Comparison of ENCODE assay signal across 11 cellular contexts in the genomic region with DNA sequence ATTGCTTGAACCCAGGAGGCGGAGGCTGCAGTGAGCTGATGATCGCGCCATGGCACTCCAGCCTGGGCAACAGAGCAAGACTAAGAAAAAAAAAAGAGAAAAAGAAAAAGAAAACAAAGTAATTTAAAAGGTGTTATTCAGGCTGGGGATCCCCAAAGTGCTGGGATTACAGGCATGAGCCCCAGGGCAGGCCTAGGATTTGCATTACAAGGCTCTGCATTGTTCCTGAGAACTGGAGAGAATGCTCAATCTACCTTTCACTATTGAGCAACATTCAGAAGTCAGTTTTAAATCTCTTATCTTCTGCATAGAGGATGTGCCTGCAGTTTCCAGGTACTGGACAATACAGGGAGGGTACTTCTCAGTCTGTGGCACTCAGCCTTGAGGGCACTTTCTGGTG. TPM values are rescaled to one million over a fixed set of nuclear protein-coding genes. Genes with fewer than 3 reads are reported as not detected.
DNase-seq lines count a peak whose midpoint lies in the region; ATAC-seq, FAIRE-seq and TF ChIP-seq lines count a peak whose summit lies in the region.
"Not testable (repeated sequence)": the region's sequence is repeated elsewhere in the genome, so short reads cannot be mapped to it uniquely, and the experiment has no call there.
"Had no signal": no experiment of that assay in that cellular context is flagged by ENCODE, and none has a peak within 500 bp of the region (broad histone marks: within the 10 kb centered on the region; RNA-seq: fewer than 3 reads in every experiment).

No MANE protein-coding gene starts in this region.

- not testable (repeated sequence) for H4K5ac ChIP-seq in H1 (ENCODE audit: insufficient read length, low read depth, low read length)

- TF ChIP-seq POLR2A in H1 (IDR thresholded peaks at IDR 0.05; ENCODE audit: control extremely low read depth in 1 of 2, low read depth in 2 of 2, low read length in 2 of 2); HepG2 (IDR thresholded peaks at IDR 0.05; ENCODE audit: insufficient read depth in 1 of 2, low read depth in 2 of 2, low read length in 2 of 2): not testable (repeated sequence)

- not testable (repeated sequence) for H3K9me2 ChIP-seq in GM23338 (ENCODE audit: insufficient read depth)

- H3K23ac ChIP-seq in H1 (ENCODE audit: insufficient read length): not testable (repeated sequence)

- H3K36me3 Mint-ChIP-seq in GM23338 (ENCODE audit: low read depth): not testable (repeated sequence)

- H3K56ac ChIP-seq in H1 (replicated peaks; ENCODE audit: insufficient read length, low read depth, low read length): not testable (repeated sequence)

- in situ Hi-C loops in HepG2 (cut with HindIII; ENCODE audit: extremely low pct_ligation_motif_present, low pct_unique_long_range_greater_than_20kb): not testable (repeated sequence)

- H3K27me3 ChIP-seq in GM23338 (ENCODE audit: insufficient read depth); HUES6 (ENCODE audit: control insufficient read depth, insufficient read depth, low read length); H1 (replicated peaks in 1 of 4; ENCODE audit: control insufficient read depth in 3 of 4, extremely low read depth in 1 of 4, insufficient read depth in 3 of 4, low read length in 3 of 4); HepG2 (ENCODE audit: control insufficient read depth in 1 of 2, insufficient read depth in 2 of 2, low read length in 2 of 2): not testable (repeated sequence)

- not testable (repeated sequence) for H2BK15ac ChIP-seq in H1 (ENCODE audit: low read length)

- ATAC-seq in GM23338: peak; percentile 59
- ATAC-seq in HepG2: not testable (repeated sequence)

- not testable (repeated sequence) for H3K4me2 ChIP-seq in GM23338; HepG2 (ENCODE audit: low read depth, low read length)
- 0 out of 4 replicates have a peak overlapping the region, but pooled peaks of 1 of the 2 experiments have one; percentile 24 for H3K4me2 ChIP-seq in H1 (ENCODE audit: insufficient read depth in 1 of 2, low read depth in 2 of 2, low read length in 2 of 2)

- H2BK12ac ChIP-seq in H1 (ENCODE audit: low read depth, low read length): not testable (repeated sequence)

- not testable (repeated sequence) for H2AK5ac ChIP-seq in H1 (ENCODE audit: low read depth, low read length)

- H2BK20ac ChIP-seq in H1 (ENCODE audit: low read length): not testable (repeated sequence)

- CTCF ChIA-PET in H1 (lab: Charles Lee; ENCODE audit: partially characterized antibody): interaction anchor here (1.1 kb wide), 1 partner anchor 76 kb away, joined by 3 read pairs; no protein-coding TSS in a partner anchor
- CTCF ChIA-PET in HepG2 (lab: Yijun Ruan, JAX; ENCODE audit: low intra/inter-chr PET ratio, low total read pairs): not testable (repeated sequence)

- not testable (repeated sequence) for H3K9me3 Mint-ChIP-seq in GM23338

- POLR2A ChIA-PET in H1 (lab: Charles Lee; ENCODE audit: partially characterized antibody): interaction anchor here (1.6 kb wide), 1 partner anchor 73 kb away, joined by 5 read pairs; no protein-coding TSS in a partner anchor
- POLR2A ChIA-PET in HepG2 (lab: Yijun Ruan, JAX): not testable (repeated sequence)

- FAIRE-seq in H1 (lab: Jason Lieb, UNC): peak; percentile 99
- FAIRE-seq in HepG2 (lab: Jason Lieb, UNC): peak; percentile 56

- H4K20me1 ChIP-seq in GM23338 (replicated peaks; ENCODE audit: insufficient read depth); H1 (replicated peaks in 1 of 2; ENCODE audit: control insufficient read depth in 1 of 2, insufficient read depth in 2 of 2, low read length in 2 of 2); HepG2 (ENCODE audit: insufficient read depth, low read length): not testable (repeated sequence)

- H3K4me3 Mint-ChIP-seq in GM23338: not testable (repeated sequence)

- not testable (repeated sequence) for H2BK5ac ChIP-seq in H1 (ENCODE audit: low read depth, low read length)

- peaks cover 35% of the 10 kb centered on the region for H3F3A ChIP-seq in GM23338 (replicated peaks; ENCODE audit: low read depth)

- peaks cover 17% of the 10 kb centered on the region for H3K4me1 Mint-ChIP-seq in GM23338

- not testable (repeated sequence) for H3K4ac ChIP-seq in H1 (replicated peaks; ENCODE audit: insufficient read length, low read depth, low read length)

- H3K14ac ChIP-seq in H1 (ENCODE audit: insufficient read length): not testable (repeated sequence)

- peaks cover 14% of the 10 kb centered on the region for H3K27me3 Mint-ChIP-seq in GM23338 (ENCODE audit: insufficient read depth, low read depth, poor library complexity)

- H3K18ac ChIP-seq in H1 (ENCODE audit: extremely low read depth, low read length): not testable (repeated sequence)

- not testable (repeated sequence) for H3K79me1 ChIP-seq in H1 (ENCODE audit: low read depth, low read length)

- not testable (repeated sequence) for H2BK120ac ChIP-seq in H1 (replicated peaks; ENCODE audit: low read depth, low read length)

- H3K23me2 ChIP-seq in H1 (ENCODE audit: low read depth, low read length): not testable (repeated sequence)

- H3K4me3 ChIP-seq in GM23338; HUES6 (ENCODE audit: low read depth, low read length); H1 (ENCODE audit: extremely low read depth in 1 of 4, insufficient read depth in 2 of 4, low read depth in 3 of 4, low read length in 4 of 4); HepG2 (replicated peaks in 1 of 3; ENCODE audit: insufficient read depth in 1 of 3, low read depth in 2 of 3, low read length in 3 of 3): not testable (repeated sequence)

- H4K91ac ChIP-seq in H1 (replicated peaks; ENCODE audit: insufficient read length, low read length): not testable (repeated sequence)

- H3K9ac ChIP-seq in HUES6 (ENCODE audit: low read length); H1 (replicated peaks in 1 of 4; ENCODE audit: extremely low read depth in 1 of 4, low read depth in 3 of 4, low read length in 3 of 4); HepG2 (ENCODE audit: insufficient read depth, low read depth, low read length): not testable (repeated sequence)

- H3K9me3 ChIP-seq in HUES6 (ENCODE audit: control insufficient read depth, insufficient read depth, low read depth, low read length); H1 (ENCODE audit: insufficient read depth in 2 of 2, low read depth in 1 of 2, low read length in 1 of 2); HepG2 (ENCODE audit: low read length): not testable (repeated sequence)

- BruUV-seq in HepG2 (replicated peaks; lab: Mats Ljungman, UMichigan): not testable (repeated sequence)

- H3K27ac Mint-ChIP-seq in GM23338: not testable (repeated sequence)

- intact Hi-C loops in HepG2 (cut with micrococcal nuclease; ENCODE audit: unreplicated experiment): not testable (repeated sequence)

- H3K36me3 ChIP-seq in GM23338 (ENCODE audit: insufficient read depth); H1 (ENCODE audit: control insufficient read depth in 2 of 4, insufficient read depth in 4 of 4, low read length in 3 of 4); HepG2 (replicated peaks in 1 of 2; ENCODE audit: control insufficient read depth in 1 of 2, insufficient read depth in 2 of 2, low read length in 2 of 2): not testable (repeated sequence)
- H3K36me3 ChIP-seq in HUES6 (ENCODE audit: control insufficient read depth, insufficient read depth, low read length): peaks cover 16% of the 10 kb centered on the region; the same call in 1 of the 2 replicates

- not testable (repeated sequence) for H4K8ac ChIP-seq in H1 (ENCODE audit: extremely low read depth, insufficient read depth, low read length)

- TF ChIP-seq RAD21 in H1 (IDR thresholded peaks at IDR 0.05 in 1 of 2, conservative IDR thresholded peaks at IDR 0.05 in 1 of 2; ENCODE audit: low read depth in 2 of 2, low read length in 2 of 2); HepG2 (CRISPR knock-in tag; IDR thresholded peaks at IDR 0.05): not testable (repeated sequence)

- TF ChIP-seq CTCF in GM23338 (conservative IDR thresholded peaks at IDR 0.05; ENCODE audit: low read depth in 2 of 2); H1 (IDR thresholded peaks at IDR 0.05; ENCODE audit: control extremely low read depth in 1 of 3, insufficient read depth in 1 of 3, low read depth in 1 of 3, low read length in 3 of 3); HepG2 (CRISPR knock-in tag; IDR thresholded peaks at IDR 0.05): not testable (repeated sequence)

- H3K27ac ChIP-seq in GM23338 (ENCODE audit: low read depth) (peak overlapping the region; percentile 97), HUES6 (ENCODE audit: low read depth, low read length) (peak overlapping the region; percentile 80; the same call in 1 of the 2 replicates)
- not testable (repeated sequence) for H3K27ac ChIP-seq in H1 (ENCODE audit: low read depth, low read length); HepG2 (ENCODE audit: extremely low read length, insufficient read depth, low read length)

- 67% methylated on average over 3 of the region's 3 CpGs; no CpG with 5 or more reads in 1 of the 2 experiments for WGBS in H1 (ENCODE audit: extremely low coverage in 1 of 2, insufficient coverage in 1 of 2, insufficient read length in 1 of 2, insufficient replicate concordance in 2 of 2, low coverage in 1 of 2, low lambda C conversion rate in 2 of 2, missing lambda C conversion rate in 1 of 2), 2 experiments
- WGBS in HepG2 (ENCODE audit: low lambda C conversion rate): 93% methylated on average over 3 of the region's 3 CpGs

- not testable (repeated sequence) for H3K79me2 ChIP-seq in GM23338 (replicated peaks; ENCODE audit: insufficient read depth); H1 (ENCODE audit: control insufficient read depth in 1 of 2, insufficient read depth in 2 of 2, low read length in 2 of 2); HepG2 (ENCODE audit: insufficient read depth, low read length)

- H3K4me1 ChIP-seq in GM23338 (ENCODE audit: insufficient read depth) (peaks cover 36% of the 10 kb centered on the region), HUES6 (ENCODE audit: control insufficient read depth, insufficient read depth, low read length) (peaks cover 34% of the 10 kb centered on the region), H1 (replicated peaks in 1 of 4; ENCODE audit: control insufficient read depth in 3 of 4, insufficient read depth in 4 of 4, low read length in 3 of 4) (peaks cover 4 to 14% (median 10%) of the 10 kb centered on the region in 4 experiments)
- H3K4me1 ChIP-seq in HepG2 (ENCODE audit: insufficient read depth, low read length): not testable (repeated sequence)

- H2AFZ ChIP-seq in GM23338; H1 (ENCODE audit: low read length); HepG2 (ENCODE audit: low read length): not testable (repeated sequence)

- not testable (repeated sequence) for TF ChIP-seq EP300 in H1 (IDR thresholded peaks at IDR 0.05; ENCODE audit: borderline replicate concordance in 1 of 2, low read depth in 2 of 2, low read length in 2 of 2); HepG2 (IDR thresholded peaks at IDR 0.05; ENCODE audit: low read depth in 2 of 2, low read length in 2 of 2); HepG2 (CRISPR knock-in tag; IDR thresholded peaks at IDR 0.05; ENCODE audit: borderline replicate concordance)

- DNase-seq in GM23338 (ENCODE audit: low spot score): peak; percentile 53
- not testable (repeated sequence) for DNase-seq in H1 (ENCODE audit: low read depth in 1 of 2, low spot score in 2 of 2); HepG2 (ENCODE audit: low spot score)

RNA-seq across cellular contexts. Expression of a gene that starts 37.0 kb away (rescaled TPM):
- not detected in 2 replicates for total RNA-seq in GM23338 (2014; rRNA removed; shearing (Covaris generic))
- polyA plus RNA-seq in GM23338 (2016; fragmentation: Nextera tagmentation; extraction: Ambion mirVana): not detected in 2 replicates
- total RNA-seq in H1 (2021; fragmentation: NEBNext Ultra II Directional; extraction: Animal tissue kit (Norgen Biotek cat#: 25700)): not detected in 2 replicates
- polyA plus RNA-seq in H1 (2011; rRNA removed): not detected in 2 replicates
- polyA plus RNA-seq in H1 (2011; cell fraction: cytosol; rRNA removed): not detected
- polyA plus RNA-seq in H1 (2011; cell fraction: nucleus; rRNA removed): not detected
- polyA plus RNA-seq in H1 (2012, experiment 1 of 2): not detected in 4 replicates
- polyA plus RNA-seq in H1 (2012, experiment 2 of 2): not detected
- 0.10 TPM for polyA plus RNA-seq in H1 (2013, experiment 1 of 2)
- not detected for polyA plus RNA-seq in H1 (2013, experiment 2 of 2)
- not detected in 2 replicates for polyA minus RNA-seq in H1 (2011; rRNA and poly(A)+ RNA removed)
- not detected for polyA minus RNA-seq in H1 (2011; cell fraction: cytosol; rRNA and poly(A)+ RNA removed)
- not detected for polyA minus RNA-seq in H1 (2011; cell fraction: nucleus; rRNA and poly(A)+ RNA removed)
- not detected in 2 replicates for total RNA-seq in HepG2 (2016; rRNA removed; fragmentation: Illumina TruSeq; extraction: Trizol)
- not detected in 2 replicates for total RNA-seq in HepG2 (2016; cell fraction: cytosol; rRNA removed; fragmentation: Illumina TruSeq; extraction: Trizol; ENCODE audit: low read depth)
- not detected in 2 replicates for total RNA-seq in HepG2 (2016; cell fraction: insoluble cytoplasmic fraction; rRNA removed; fragmentation: Illumina TruSeq; extraction: Trizol)
- not detected in 2 replicates for total RNA-seq in HepG2 (2016; cell fraction: membrane; rRNA removed; fragmentation: Illumina TruSeq; extraction: Trizol)
- not detected in 2 replicates for total RNA-seq in HepG2 (2016; cell fraction: nucleus; rRNA removed; fragmentation: Illumina TruSeq; extraction: Trizol)
- polyA plus RNA-seq in HepG2 (2011; rRNA removed): 0.24 TPM in 1 of 2 replicates, not detected in the other
- not detected in 2 replicates for polyA plus RNA-seq in HepG2 (2011; cell fraction: cytosol; rRNA removed)
- polyA plus RNA-seq in HepG2 (2011; cell fraction: nucleus; rRNA removed): 0.34 TPM in 1 of 2 replicates, not detected in the other
- not detected in 2 replicates for polyA plus RNA-seq in HepG2 (2012)
- polyA plus RNA-seq in HepG2 (2016; cell fraction: cytosol; fragmentation: Illumina TruSeq; extraction: Trizol; ENCODE audit: low read depth): not detected in 2 replicates
- polyA plus RNA-seq in HepG2 (2016; cell fraction: insoluble cytoplasmic fraction; fragmentation: Illumina TruSeq; extraction: Trizol; ENCODE audit: low read depth): not detected in 2 replicates
- not detected in 2 replicates for polyA plus RNA-seq in HepG2 (2016; cell fraction: membrane; fragmentation: Illumina TruSeq; extraction: Trizol; ENCODE audit: low read depth)
- polyA plus RNA-seq in HepG2 (2016; cell fraction: nucleus; fragmentation: Illumina TruSeq; extraction: Trizol; ENCODE audit: insufficient read depth, low read depth): not detected in 2 replicates
- polyA minus RNA-seq in HepG2 (2011; rRNA and poly(A)+ RNA removed; ENCODE audit: low replicate concordance): not detected in 2 replicates
- not detected in 2 replicates for polyA minus RNA-seq in HepG2 (2011; cell fraction: cytosol; rRNA and poly(A)+ RNA removed)
- polyA minus RNA-seq in HepG2 (2011; cell fraction: nucleus; rRNA and poly(A)+ RNA removed): not detected in 2 replicates
- total RNA-seq: A673; CD4-positive, alpha-beta memory T cell; CD4-positive, CD25-positive, alpha-beta regulatory T cell; CD8-positive, alpha-beta memory T cell; Daoy had no signal
- polyA plus RNA-seq: AG04450; CD14-positive monocyte; CD4-positive, alpha-beta memory T cell; CD4-positive, CD25-positive, alpha-beta regulatory T cell; CD8-positive, alpha-beta memory T cell had no signal
